ENCODE assay signal across 9 cellular contexts in the genomic region with DNA sequence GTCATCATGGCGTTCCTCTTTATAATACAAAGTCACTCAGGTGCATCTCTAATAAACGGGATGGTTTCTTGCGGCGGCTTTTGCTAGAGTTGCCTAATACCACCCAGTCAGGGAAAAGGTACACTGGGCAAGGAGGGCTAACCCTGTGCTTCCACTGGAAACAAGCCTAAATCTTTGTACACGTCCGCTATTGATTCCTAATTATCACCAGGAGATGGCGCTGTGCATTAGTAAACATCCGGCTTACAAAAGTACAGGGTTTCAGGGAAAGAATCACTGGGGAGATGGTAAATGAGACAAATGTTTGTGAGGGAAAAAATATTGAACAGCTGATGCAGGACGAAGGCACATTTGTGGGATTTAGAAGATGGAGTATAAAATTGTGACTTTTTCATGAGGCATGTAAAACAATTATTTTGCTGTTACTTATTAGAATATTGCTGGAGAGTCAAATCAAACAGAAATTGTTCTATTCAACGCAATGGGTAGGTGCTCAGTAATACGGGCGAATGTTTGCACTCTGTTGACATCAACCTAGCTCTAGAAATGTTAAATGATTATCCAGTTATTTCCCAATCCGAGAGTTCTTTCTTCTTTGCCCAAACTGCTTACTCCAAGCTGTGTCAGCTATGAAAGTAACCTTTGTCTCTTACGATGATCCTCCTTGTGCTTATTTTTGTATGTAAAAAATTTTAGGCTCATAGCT. TPM values are rescaled to one million over a fixed set of nuclear protein-coding genes. Genes with fewer than 3 reads are reported as not detected.
DNase-seq lines count a peak whose midpoint lies in the region; ATAC-seq and TF ChIP-seq lines count a peak whose summit lies in the region.
"Had no signal": no experiment of that assay in that cellular context is flagged by ENCODE, and none has a peak within 500 bp of the region (broad histone marks: within the 10 kb centered on the region; RNA-seq: fewer than 3 reads in every experiment).

No MANE protein-coding gene starts in this region.

- ATAC-seq in HG02885 (IDR thresholded peaks at IDR 0.05; ENCODE audit: poor library complexity, unreplicated experiment) (peak; percentile 86), upper lobe of left lung (ENCODE audit: low FRiP score in 2 of 2) (peak in 1 of 2 donors; percentile 64)
- ATAC-seq: left colon had no signal

- H3K27me3 ChIP-seq in A673 (replicated peaks; ENCODE audit: insufficient read depth, low read depth, low read length, poor library complexity) (no peaks in the 10 kb centered on the region), upper lobe of left lung (no peaks in the 10 kb centered on the region)

- POLR2A ChIA-PET in A673 (lab: Charles Lee; ENCODE audit: low non-redundant PET): no interaction called here

- intact Hi-C loops in A673 (cut with micrococcal nuclease; ENCODE audit: unreplicated experiment): loop anchor here (1.0 to 2.0 kb wide), 2 partner anchors 111 to 239 kb away; no protein-coding TSS in a partner anchor

- TF ChIP-seq CTCF in A673 (conservative IDR thresholded peaks at IDR 0.05; ENCODE audit: low read depth, low read length): peak; percentile 82
- peak; percentile 49; the same call in 1 of the 2 replicates for TF ChIP-seq CTCF in GM12875 (IDR thresholded peaks at IDR 0.05; ENCODE audit: borderline replicate concordance, insufficient read depth, low read depth, low read length)
- peak in 5 of 6 experiments; percentile 18 to 49 (median 36) for TF ChIP-seq CTCF in upper lobe of left lung (IDR thresholded peaks at IDR 0.05)

- no TSS peak for BruUV-seq in A673 (replicated peaks; lab: Mats Ljungman, UMichigan)

- peak overlapping the region; percentile 49 for H3K27ac ChIP-seq in A673 (ENCODE audit: low read depth, low read length, poor library complexity, severe bottlenecking)
- H3K27ac ChIP-seq in upper lobe of left lung: no peak overlapping the region

- H3K36me3 ChIP-seq in A673 (ENCODE audit: insufficient read depth, low read length, poor library complexity, severe bottlenecking) (no peaks in the 10 kb centered on the region), upper lobe of left lung (no peaks in the 10 kb centered on the region)

- H3K4me1 ChIP-seq in A673 (ENCODE audit: insufficient read depth, low read length, poor library complexity, severe bottlenecking): peaks cover 6% of the 10 kb centered on the region
- peaks cover 0 to 5% (median 3%) of the 10 kb centered on the region in 4 donors for H3K4me1 ChIP-seq in upper lobe of left lung

- CTCF ChIA-PET in A673 (lab: Charles Lee): interaction anchor here (0.7 to 2.8 kb wide), 3 partner anchors 238 to 1633 kb away, joined by 3 to 20 read pairs (median 4); no protein-coding TSS in a partner anchor

- no peak for TF ChIP-seq EP300 in upper lobe of left lung (IDR thresholded peaks at IDR 0.05)

- peaks cover 2% of the 10 kb centered on the region for H3K9me3 ChIP-seq in A673 (ENCODE audit: low read depth, low read length, poor library complexity, severe bottlenecking)
- H3K9me3 ChIP-seq in upper lobe of left lung: no peaks in the 10 kb centered on the region

- H3K4me3 ChIP-seq in A673 (ENCODE audit: low read depth, low read length, poor library complexity, severe bottlenecking) (peak overlapping the region; percentile 44), GM12875 (ENCODE audit: low read depth, low read length) (no peak overlapping the region), upper lobe of left lung (no peak overlapping the region)

- WGBS in upper lobe of left lung, 2 donors: 36 to 41% methylated on average over 14 of the region's 14 CpGs

- no peak for TF ChIP-seq POLR2A in upper lobe of left lung (IDR thresholded peaks at IDR 0.05)

- DNase-seq in A673 (ENCODE audit: low spot score) (peak; percentile 91), NCI-H2171 (lab: John Stamatoyannopoulos, UW) (peak; percentile 4), amniotic stem cell (lab: John Stamatoyannopoulos, UW) (peak; percentile 50), inferior parietal cortex (ENCODE audit: extremely low spot score) (peak; percentile 73), upper lobe of left lung (no peak)
- DNase-seq in stimulated activated CD8-positive, alpha-beta memory T cell treated with anti-CD3 and anti-CD28 coated beads, Interleukin-4, amount 100 ng/mL, for 48 hours: no peak

RNA-seq across cellular contexts. Expression of a gene that starts 50.6 kb away (rescaled TPM):
- total RNA-seq in A673 (2021) (1.9 and 3.7 TPM in 2 replicates), upper lobe of left lung (under 1 TPM in 1 of 6 donors, not detected in 5; 0.49 TPM)
- total RNA-seq: left colon had no signal

Comparison
In these comparisons a context has a peak if more than half of its experiments do, and no peak if none do; other contexts are left out.
1. DNase-seq: peak in A673 (single experiment), NCI-H2171 (single experiment), amniotic stem cell (single experiment) and inferior parietal cortex (single experiment); none in upper lobe of left lung (0 of 2) and stimulated activated CD8-positive, alpha-beta memory T cell treated with anti-CD3 and anti-CD28 coated beads, Interleukin-4, amount 100 ng/mL, for 48 hours (single experiment).
2. Peak in every context shown above with its lines, with median percentiles within 50 percentile points of each other: CTCF ChIP-seq.